ENCODE assay signal across 1 cellular context in the genomic region with DNA sequence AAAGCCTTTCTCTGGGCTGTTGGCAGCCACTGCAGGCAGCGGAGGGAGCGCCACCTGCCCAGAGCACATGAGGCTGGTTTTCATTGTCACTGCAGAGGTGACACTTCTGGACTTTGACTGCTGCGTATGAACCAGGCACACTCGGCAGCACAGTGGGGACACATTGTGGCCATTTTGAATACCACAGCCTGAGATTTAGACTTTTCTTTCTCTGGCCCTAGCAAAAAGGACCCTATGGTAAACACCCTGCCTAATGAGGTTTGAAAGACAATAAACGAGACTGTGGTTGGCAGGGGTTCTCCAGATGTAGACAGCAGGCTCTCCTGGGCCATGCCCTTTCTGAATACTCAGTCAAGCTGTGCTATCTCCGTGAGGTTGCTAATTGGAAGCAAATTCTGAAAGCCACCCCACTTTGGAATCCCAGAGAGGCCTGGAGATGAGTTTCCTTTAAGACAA.
TF ChIP-seq lines count a peak whose summit lies in the region.

No MANE protein-coding gene starts in this region.

TF ChIP-seq in HepG2, 621 proteins besides CTCF, POLR2A, EP300 and RAD21 (continued from another document and continues in another):
- TF ChIP-seq NPAS2 (CRISPR knock-in tag; IDR thresholded peaks at IDR 0.05; ENCODE audit: borderline replicate concordance) (no peak), RFXAP (CRISPR knock-in tag; IDR thresholded peaks at IDR 0.05; ENCODE audit: borderline replicate concordance) (no peak), ZNF549 (CRISPR knock-in tag; IDR thresholded peaks at IDR 0.05) (peak; percentile 78; the same call in 1 of the 2 replicates), REL (CRISPR knock-in tag; conservative IDR thresholded peaks at IDR 0.05) (no peak), ZNF777 (CRISPR knock-in tag; IDR thresholded peaks at IDR 0.05) (no peak), STAG1 (CRISPR knock-in tag; IDR thresholded peaks at IDR 0.05) (peak; percentile 95), ZBTB20 (CRISPR knock-in tag; IDR thresholded peaks at IDR 0.05; ENCODE audit: borderline replicate concordance, low read depth) (peak; percentile 58; the same call in 1 of the 2 replicates), CSRNP2 (CRISPR knock-in tag; conservative IDR thresholded peaks at IDR 0.05; ENCODE audit: low read depth) (no peak), RORA (CRISPR knock-in tag; IDR thresholded peaks at IDR 0.05) (no peak), ZNF292 (CRISPR knock-in tag; IDR thresholded peaks at IDR 0.05; ENCODE audit: borderline replicate concordance, low read depth) (peak; percentile 75; the same call in 1 of the 2 replicates), PPARG (CRISPR knock-in tag; conservative IDR thresholded peaks at IDR 0.05) (peak; percentile 58; the same call in 1 of the 2 replicates), ZNF414 (CRISPR knock-in tag; IDR thresholded peaks at IDR 0.05) (no peak), ZNF331 (CRISPR knock-in tag; IDR thresholded peaks at IDR 0.05) (peak; percentile 88), ZNF441 (CRISPR knock-in tag; IDR thresholded peaks at IDR 0.05; ENCODE audit: borderline replicate concordance) (0 out of 2 replicates have a peak, but pooled peaks have one; percentile 39), KAT8 (CRISPR knock-in tag; IDR thresholded peaks at IDR 0.05) (peak; percentile 36; the same call in 1 of the 2 replicates), CBX5 (CRISPR knock-in tag; IDR thresholded peaks at IDR 0.05; ENCODE audit: borderline replicate concordance) (0 out of 2 replicates have a peak, but pooled peaks have one; percentile 50), TBX3 (IDR thresholded peaks at IDR 0.05; ENCODE audit: borderline replicate concordance) (no peak; the same call in 1 of the 2 replicates), KDM2A (CRISPR knock-in tag; IDR thresholded peaks at IDR 0.05; ENCODE audit: borderline replicate concordance, low read depth) (peak; percentile 59; the same call in 1 of the 2 replicates), ZNF180 (CRISPR knock-in tag; IDR thresholded peaks at IDR 0.05; ENCODE audit: borderline replicate concordance, low read depth) (no peak), TRAFD1 (CRISPR knock-in tag; IDR thresholded peaks at IDR 0.05; ENCODE audit: borderline replicate concordance) (no peak), FOXC1 (CRISPR knock-in tag; IDR thresholded peaks at IDR 0.05; ENCODE audit: borderline replicate concordance) (no peak), SOX13 (IDR thresholded peaks at IDR 0.05) (no peak), SOX13 (CRISPR knock-in tag; conservative IDR thresholded peaks at IDR 0.05 in 1 of 2, IDR thresholded peaks at IDR 0.05 in 1 of 2) (peak in 1 of 2 experiments; percentile 60; a peak in 1 of 4 replicates), MED1 (CRISPR knock-in tag; IDR thresholded peaks at IDR 0.05) (peak; percentile 48; the same call in 1 of the 2 replicates), ZNF792 (CRISPR knock-in tag; IDR thresholded peaks at IDR 0.05) (peak; percentile 21; the same call in 1 of the 2 replicates), FOSL2 (CRISPR knock-in tag; IDR thresholded peaks at IDR 0.05) (peak; percentile 47; the same call in 1 of the 2 replicates), KMT2B (CRISPR knock-in tag; IDR thresholded peaks at IDR 0.05) (no peak), ZIK1 (CRISPR knock-in tag; IDR thresholded peaks at IDR 0.05; ENCODE audit: borderline replicate concordance, low read depth) (no peak), SMC3 (IDR thresholded peaks at IDR 0.05; ENCODE audit: low read length) (peak; percentile 94), KAT7 (CRISPR knock-in tag; IDR thresholded peaks at IDR 0.05; ENCODE audit: borderline replicate concordance) (no peak), KDM3A (CRISPR knock-in tag; IDR thresholded peaks at IDR 0.05; ENCODE audit: low read depth) (0 out of 2 replicates have a peak, but pooled peaks have one; percentile 24), KDM6A (CRISPR knock-in tag; IDR thresholded peaks at IDR 0.05; ENCODE audit: low read depth) (no peak), SAP130 (CRISPR knock-in tag; IDR thresholded peaks at IDR 0.05; ENCODE audit: low read depth) (peak; percentile 63), ADNP (CRISPR knock-in tag; IDR thresholded peaks at IDR 0.05) (no peak), FOXO1 (CRISPR knock-in tag; IDR thresholded peaks at IDR 0.05) (peak; percentile 53; the same call in 1 of the 2 replicates), ZNF605 (CRISPR knock-in tag; IDR thresholded peaks at IDR 0.05) (no peak)
- TF ChIP-seq, protein P1, sequence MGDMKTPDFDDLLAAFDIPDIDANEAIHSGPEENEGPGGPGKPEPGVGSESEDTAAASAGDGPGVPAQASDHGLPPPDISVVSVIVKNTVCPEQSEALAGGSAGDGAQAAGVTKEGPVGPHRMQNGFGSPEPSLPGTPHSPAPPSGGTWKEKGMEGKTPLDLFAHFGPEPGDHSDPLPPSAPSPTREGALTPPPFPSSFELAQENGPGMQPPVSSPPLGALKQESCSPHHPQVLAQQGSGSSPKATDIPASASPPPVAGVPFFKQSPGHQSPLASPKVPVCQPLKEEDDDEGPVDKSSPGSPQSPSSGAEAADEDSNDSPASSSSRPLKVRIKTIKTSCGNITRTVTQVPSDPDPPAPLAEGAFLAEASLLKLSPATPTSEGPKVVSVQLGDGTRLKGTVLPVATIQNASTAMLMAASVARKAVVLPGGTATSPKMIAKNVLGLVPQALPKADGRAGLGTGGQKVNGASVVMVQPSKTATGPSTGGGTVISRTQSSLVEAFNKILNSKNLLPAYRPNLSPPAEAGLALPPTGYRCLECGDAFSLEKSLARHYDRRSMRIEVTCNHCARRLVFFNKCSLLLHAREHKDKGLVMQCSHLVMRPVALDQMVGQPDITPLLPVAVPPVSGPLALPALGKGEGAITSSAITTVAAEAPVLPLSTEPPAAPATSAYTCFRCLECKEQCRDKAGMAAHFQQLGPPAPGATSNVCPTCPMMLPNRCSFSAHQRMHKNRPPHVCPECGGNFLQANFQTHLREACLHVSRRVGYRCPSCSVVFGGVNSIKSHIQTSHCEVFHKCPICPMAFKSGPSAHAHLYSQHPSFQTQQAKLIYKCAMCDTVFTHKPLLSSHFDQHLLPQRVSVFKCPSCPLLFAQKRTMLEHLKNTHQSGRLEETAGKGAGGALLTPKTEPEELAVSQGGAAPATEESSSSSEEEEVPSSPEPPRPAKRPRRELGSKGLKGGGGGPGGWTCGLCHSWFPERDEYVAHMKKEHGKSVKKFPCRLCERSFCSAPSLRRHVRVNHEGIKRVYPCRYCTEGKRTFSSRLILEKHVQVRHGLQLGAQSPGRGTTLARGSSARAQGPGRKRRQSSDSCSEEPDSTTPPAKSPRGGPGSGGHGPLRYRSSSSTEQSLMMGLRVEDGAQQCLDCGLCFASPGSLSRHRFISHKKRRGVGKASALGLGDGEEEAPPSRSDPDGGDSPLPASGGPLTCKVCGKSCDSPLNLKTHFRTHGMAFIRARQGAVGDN (CRISPR knock-in tag; IDR thresholded peaks at IDR 0.05), result peak; percentile 51
- TF ChIP-seq, protein P2, sequence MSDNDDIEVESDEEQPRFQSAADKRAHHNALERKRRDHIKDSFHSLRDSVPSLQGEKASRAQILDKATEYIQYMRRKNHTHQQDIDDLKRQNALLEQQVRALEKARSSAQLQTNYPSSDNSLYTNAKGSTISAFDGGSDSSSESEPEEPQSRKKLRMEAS (IDR thresholded peaks at IDR 0.05), result peak; percentile 86
- TF ChIP-seq, protein P3, sequence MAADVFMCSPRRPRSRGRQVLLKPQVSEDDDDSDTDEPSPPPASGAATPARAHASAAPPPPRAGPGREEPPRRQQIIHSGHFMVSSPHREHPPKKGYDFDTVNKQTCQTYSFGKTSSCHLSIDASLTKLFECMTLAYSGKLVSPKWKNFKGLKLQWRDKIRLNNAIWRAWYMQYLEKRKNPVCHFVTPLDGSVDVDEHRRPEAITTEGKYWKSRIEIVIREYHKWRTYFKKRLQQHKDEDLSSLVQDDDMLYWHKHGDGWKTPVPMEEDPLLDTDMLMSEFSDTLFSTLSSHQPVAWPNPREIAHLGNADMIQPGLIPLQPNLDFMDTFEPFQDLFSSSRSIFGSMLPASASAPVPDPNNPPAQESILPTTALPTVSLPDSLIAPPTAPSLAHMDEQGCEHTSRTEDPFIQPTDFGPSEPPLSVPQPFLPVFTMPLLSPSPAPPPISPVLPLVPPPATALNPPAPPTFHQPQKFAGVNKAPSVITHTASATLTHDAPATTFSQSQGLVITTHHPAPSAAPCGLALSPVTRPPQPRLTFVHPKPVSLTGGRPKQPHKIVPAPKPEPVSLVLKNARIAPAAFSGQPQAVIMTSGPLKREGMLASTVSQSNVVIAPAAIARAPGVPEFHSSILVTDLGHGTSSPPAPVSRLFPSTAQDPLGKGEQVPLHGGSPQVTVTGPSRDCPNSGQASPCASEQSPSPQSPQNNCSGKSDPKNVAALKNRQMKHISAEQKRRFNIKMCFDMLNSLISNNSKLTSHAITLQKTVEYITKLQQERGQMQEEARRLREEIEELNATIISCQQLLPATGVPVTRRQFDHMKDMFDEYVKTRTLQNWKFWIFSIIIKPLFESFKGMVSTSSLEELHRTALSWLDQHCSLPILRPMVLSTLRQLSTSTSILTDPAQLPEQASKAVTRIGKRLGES (CRISPR knock-in tag; IDR thresholded peaks at IDR 0.05; ENCODE audit: borderline replicate concordance), result no peak
- TF ChIP-seq, protein P4, sequence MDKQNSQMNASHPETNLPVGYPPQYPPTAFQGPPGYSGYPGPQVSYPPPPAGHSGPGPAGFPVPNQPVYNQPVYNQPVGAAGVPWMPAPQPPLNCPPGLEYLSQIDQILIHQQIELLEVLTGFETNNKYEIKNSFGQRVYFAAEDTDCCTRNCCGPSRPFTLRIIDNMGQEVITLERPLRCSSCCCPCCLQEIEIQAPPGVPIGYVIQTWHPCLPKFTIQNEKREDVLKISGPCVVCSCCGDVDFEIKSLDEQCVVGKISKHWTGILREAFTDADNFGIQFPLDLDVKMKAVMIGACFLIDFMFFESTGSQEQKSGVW (CRISPR knock-in tag; IDR thresholded peaks at IDR 0.05; ENCODE audit: borderline replicate concordance), result no peak
- TF ChIP-seq, protein P5, sequence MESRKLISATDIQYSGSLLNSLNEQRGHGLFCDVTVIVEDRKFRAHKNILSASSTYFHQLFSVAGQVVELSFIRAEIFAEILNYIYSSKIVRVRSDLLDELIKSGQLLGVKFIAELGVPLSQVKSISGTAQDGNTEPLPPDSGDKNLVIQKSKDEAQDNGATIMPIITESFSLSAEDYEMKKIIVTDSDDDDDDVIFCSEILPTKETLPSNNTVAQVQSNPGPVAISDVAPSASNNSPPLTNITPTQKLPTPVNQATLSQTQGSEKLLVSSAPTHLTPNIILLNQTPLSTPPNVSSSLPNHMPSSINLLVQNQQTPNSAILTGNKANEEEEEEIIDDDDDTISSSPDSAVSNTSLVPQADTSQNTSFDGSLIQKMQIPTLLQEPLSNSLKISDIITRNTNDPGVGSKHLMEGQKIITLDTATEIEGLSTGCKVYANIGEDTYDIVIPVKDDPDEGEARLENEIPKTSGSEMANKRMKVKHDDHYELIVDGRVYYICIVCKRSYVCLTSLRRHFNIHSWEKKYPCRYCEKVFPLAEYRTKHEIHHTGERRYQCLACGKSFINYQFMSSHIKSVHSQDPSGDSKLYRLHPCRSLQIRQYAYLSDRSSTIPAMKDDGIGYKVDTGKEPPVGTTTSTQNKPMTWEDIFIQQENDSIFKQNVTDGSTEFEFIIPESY (CRISPR knock-in tag; IDR thresholded peaks at IDR 0.05), result 0 out of 2 replicates have a peak, but pooled peaks have one; percentile 15
- TF ChIP-seq, protein P6, sequence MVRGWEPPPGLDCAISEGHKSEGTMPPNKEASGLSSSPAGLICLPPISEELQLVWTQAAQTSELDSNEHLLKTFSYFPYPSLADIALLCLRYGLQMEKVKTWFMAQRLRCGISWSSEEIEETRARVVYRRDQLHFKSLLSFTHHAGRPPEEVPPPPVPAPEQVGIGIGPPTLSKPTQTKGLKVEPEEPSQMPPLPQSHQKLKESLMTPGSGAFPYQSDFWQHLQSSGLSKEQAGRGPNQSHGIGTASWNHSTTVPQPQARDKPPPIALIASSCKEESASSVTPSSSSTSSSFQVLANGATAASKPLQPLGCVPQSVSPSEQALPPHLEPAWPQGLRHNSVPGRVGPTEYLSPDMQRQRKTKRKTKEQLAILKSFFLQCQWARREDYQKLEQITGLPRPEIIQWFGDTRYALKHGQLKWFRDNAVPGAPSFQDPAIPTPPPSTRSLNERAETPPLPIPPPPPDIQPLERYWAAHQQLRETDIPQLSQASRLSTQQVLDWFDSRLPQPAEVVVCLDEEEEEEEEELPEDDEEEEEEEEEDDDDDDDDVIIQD (CRISPR knock-in tag; IDR thresholded peaks at IDR 0.05; ENCODE audit: low read depth), result peak; percentile 61; the same call in 1 of the 2 replicates
- TF ChIP-seq, protein P7, sequence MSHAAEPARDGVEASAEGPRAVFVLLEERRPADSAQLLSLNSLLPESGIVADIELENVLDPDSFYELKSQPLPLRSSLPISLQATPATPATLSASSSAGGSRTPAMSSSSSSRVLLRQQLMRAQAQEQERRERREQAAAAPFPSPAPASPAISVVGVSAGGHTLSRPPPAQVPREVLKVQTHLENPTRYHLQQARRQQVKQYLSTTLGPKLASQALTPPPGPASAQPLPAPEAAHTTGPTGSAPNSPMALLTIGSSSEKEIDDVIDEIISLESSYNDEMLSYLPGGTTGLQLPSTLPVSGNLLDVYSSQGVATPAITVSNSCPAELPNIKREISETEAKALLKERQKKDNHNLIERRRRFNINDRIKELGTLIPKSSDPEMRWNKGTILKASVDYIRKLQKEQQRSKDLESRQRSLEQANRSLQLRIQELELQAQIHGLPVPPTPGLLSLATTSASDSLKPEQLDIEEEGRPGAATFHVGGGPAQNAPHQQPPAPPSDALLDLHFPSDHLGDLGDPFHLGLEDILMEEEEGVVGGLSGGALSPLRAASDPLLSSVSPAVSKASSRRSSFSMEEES (CRISPR knock-in tag; IDR thresholded peaks at IDR 0.05), result peak; percentile 41; the same call in 1 of the 2 replicates
